9 cellular contexts compared by ENCODE assay signal in the genomic region with DNA sequence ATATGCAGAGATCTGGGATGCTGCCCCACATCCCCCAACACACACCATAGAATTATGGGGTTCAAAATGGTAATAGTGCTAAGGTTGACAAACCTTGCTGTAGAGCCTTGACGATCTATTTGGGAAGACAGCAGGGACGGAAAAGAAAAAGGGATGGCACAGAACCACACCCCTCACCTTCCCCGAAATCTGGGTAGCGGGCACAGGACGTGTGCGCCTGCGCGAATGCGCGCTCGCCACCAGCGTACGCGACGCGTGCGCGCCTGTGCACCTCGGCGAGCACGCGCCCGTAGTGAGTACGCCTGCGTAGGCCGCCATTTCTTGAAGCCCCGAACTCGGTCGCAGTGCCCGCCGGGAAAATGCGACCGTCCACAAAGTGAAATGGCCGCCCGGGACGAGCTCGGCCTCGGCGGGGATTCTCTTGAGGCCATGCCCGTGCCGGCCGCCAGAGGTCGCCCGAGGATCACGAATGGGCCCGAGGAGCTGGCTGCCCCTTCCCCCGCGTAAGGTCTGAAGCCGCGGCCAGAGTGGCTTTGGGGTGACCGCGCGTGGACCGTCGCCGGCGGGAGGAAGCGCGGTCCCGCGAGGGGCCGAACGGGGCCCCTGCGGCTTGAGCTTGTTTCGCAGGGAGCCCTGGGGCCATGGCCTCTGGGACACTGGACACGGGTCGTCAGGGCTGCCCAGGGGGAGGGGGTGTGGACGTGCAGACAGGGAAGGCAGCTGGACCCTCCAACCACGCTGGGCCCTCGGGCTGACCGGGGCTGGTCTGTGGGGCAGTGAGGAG. TPM values are rescaled to one million over a fixed set of nuclear protein-coding genes. Genes with fewer than 3 reads are reported as not detected.
DNase-seq lines count a peak whose midpoint lies in the region; ATAC-seq and TF ChIP-seq lines count a peak whose summit lies in the region.
"Had no signal": no experiment of that assay in that cellular context is flagged by ENCODE, and none has a peak within 500 bp of the region (broad histone marks: within the 10 kb centered on the region; RNA-seq: fewer than 3 reads in every experiment).

No MANE protein-coding gene starts in this region.

- TF ChIP-seq POLR2A in GM19193 (IDR thresholded peaks at IDR 0.05; ENCODE audit: extremely low read depth, insufficient read depth, insufficient read length), result peak; percentile 72

- peak; percentile 92 for ATAC-seq in HG03432 (IDR thresholded peaks at IDR 0.05; ENCODE audit: unreplicated experiment)

- CTCF ChIA-PET in BJ (lab: Yijun Ruan, JAX), result interaction anchor here (0.7 to 2.2 kb wide), 17 partner anchors 9 to 1385 kb away, joined by 3 to 15 read pairs (median 4); a partner anchor contains a TSS

- DNase-seq in BJ (ENCODE audit: low read depth) (peak; percentile 58), NCI-H446 treated with DMSO at 0.1 percent for 48 hours (lab: John Stamatoyannopoulos, UW) (peak; percentile 86), choroid plexus epithelial cell (ENCODE audit: low read depth) (peak; percentile 93), kidney epithelial cell (ENCODE audit: low read depth) (peak; percentile 51)
- DNase-seq in activated CD4-positive, alpha-beta T cell treated with anti-CD3 and anti-CD28 coated beads for 24 hours (ENCODE audit: low read depth in 2 of 2), result peak; percentile 81 to 82
- peak; percentile 78 to 84 for DNase-seq in stimulated activated CD4-positive, alpha-beta T cell treated with anti-CD3 and anti-CD28 coated beads, Interleukin-15, amount 100 ng/mL, for 48 hours (ENCODE audit: low read depth in 2 of 2)

- POLR2A ChIA-PET in BJ (lab: Charles Lee), result no interaction called here

- H3K4me3 ChIP-seq in BJ (ENCODE audit: low read depth, low read length), result peak overlapping the region; percentile 54
- peak overlapping the region; percentile 70 for H3K4me3 ChIP-seq in choroid plexus epithelial cell (ENCODE audit: low read depth, low read length)
- peak overlapping the region; percentile 50 for H3K4me3 ChIP-seq in kidney epithelial cell (ENCODE audit: low read depth, low read length)

- H3K36me3 ChIP-seq in BJ (ENCODE audit: control insufficient read depth, insufficient read depth, low read length) (no peaks in the 10 kb centered on the region), kidney epithelial cell (ENCODE audit: control insufficient read depth, insufficient read depth, low read length) (no peaks in the 10 kb centered on the region)

- TF ChIP-seq CTCF in BJ (IDR thresholded peaks at IDR 0.05; ENCODE audit: insufficient read depth, low read depth, low read length) (peak; percentile 76), choroid plexus epithelial cell (conservative IDR thresholded peaks at IDR 0.05; ENCODE audit: low read depth, low read length) (peak; percentile 73), kidney epithelial cell (IDR thresholded peaks at IDR 0.05; ENCODE audit: insufficient read depth, low read length, poor library complexity, severe bottlenecking) (peak; percentile 72)

- H3K27me3 ChIP-seq in BJ (ENCODE audit: control insufficient read depth, insufficient read depth, low read length) (no peaks in the 10 kb centered on the region), kidney epithelial cell (ENCODE audit: control insufficient read depth, insufficient read depth, low read length) (no peaks in the 10 kb centered on the region)

RNA-seq across cellular contexts. Expression of a gene that starts 43.7 kb away (rescaled TPM):
- polyA plus RNA-seq in BJ (2011; rRNA removed), result 7.6 and 8.3 TPM in 2 replicates
- 4.5 and 5.7 TPM in 2 replicates for polyA minus RNA-seq in BJ (2011; rRNA and poly(A)+ RNA removed)
- 39.2 and 45.4 TPM in 2 replicates for total RNA-seq in kidney epithelial cell

RNA-seq across cellular contexts. Expression of a gene that starts 52.4 kb away (rescaled TPM):
- polyA plus RNA-seq in BJ (2011; rRNA removed), result not detected in 2 replicates
- polyA minus RNA-seq in BJ (2011; rRNA and poly(A)+ RNA removed), result not detected in 2 replicates
- total RNA-seq in kidney epithelial cell, result not detected in 2 replicates
- total RNA-seq: subcutaneous adipose tissue had no signal

Comparison
In these comparisons a context has a peak if more than half of its experiments do, and no peak if none do; other contexts are left out.
1. Peak in every context shown above with its lines: DNase-seq, ATAC-seq and H3K4me3 ChIP-seq.